13 cellular contexts compared by ENCODE assay signal in the genomic region with DNA sequence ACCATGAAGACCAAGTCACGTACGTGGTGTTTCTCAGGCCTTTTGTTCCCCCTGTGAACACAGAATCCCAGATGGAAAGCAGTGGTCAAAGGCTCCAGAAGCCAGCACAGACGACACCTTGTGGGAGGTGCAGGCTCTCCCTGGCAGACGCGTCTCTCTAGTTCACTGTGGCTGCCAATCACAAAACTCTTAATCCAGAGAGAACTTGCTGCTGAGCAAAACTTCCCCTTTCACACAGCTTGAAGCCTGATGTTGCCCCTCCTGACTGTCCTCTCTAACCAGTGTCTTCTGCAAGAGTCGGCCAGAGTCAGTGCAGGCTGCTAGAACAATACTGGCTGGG.
A peak's percentile ranks its signal among the peaks of the same experiment; 100 is the strongest.
DNase-seq lines count a peak whose midpoint lies in the region; ATAC-seq and TF ChIP-seq lines count a peak whose summit lies in the region.
"Had no signal": no experiment of that assay in that cellular context is flagged by ENCODE, and none has a peak within 500 bp of the region (broad histone marks: within the 10 kb centered on the region; RNA-seq: fewer than 3 reads in every experiment).

No MANE protein-coding gene starts in this region.

- intact Hi-C loops in activated T-helper 2 cell treated with anti-CD3 and anti-CD28 coated beads, Interferon-gamma antibody, Interleukin-2, Interleukin-4, amounts not matched to agents 10 μg/mL and 5 μg/mL and 100 μg/mL, durations not matched to agents 14 hours and 24 hours and 36 hours (cut with micrococcal nuclease): no loop called here

- H3K36me3 ChIP-seq in osteoblast (ENCODE audit: insufficient read depth, low read length): no peaks in the 10 kb centered on the region
- H3K36me3 ChIP-seq: sigmoid colon, tibial artery had no signal

- peaks cover 4% of the 10 kb centered on the region for H3K4me1 Mint-ChIP-seq in activated T-helper 2 cell treated with anti-CD3 and anti-CD28 coated beads, Interferon-gamma antibody, Interleukin-2, Interleukin-4, amounts not matched to agents 10 μg/mL and 5 μg/mL and 100 μg/mL, durations not matched to agents 14 hours and 24 hours and 36 hours (ENCODE audit: low read depth)

- no peak overlapping the region for H3K27ac Mint-ChIP-seq in activated T-helper 2 cell treated with anti-CD3 and anti-CD28 coated beads, Interferon-gamma antibody, Interleukin-2, Interleukin-4, amounts not matched to agents 10 μg/mL and 5 μg/mL and 100 μg/mL, durations not matched to agents 14 hours and 24 hours and 36 hours

- no peaks in the 10 kb centered on the region for H4K20me1 ChIP-seq in osteoblast (ENCODE audit: insufficient read depth, low read length)

- H3K4me2 ChIP-seq in osteoblast (ENCODE audit: insufficient read depth, low read length): no peak overlapping the region

- peaks cover 7% of the 10 kb centered on the region for H3K27me3 Mint-ChIP-seq in activated T-helper 2 cell treated with anti-CD3 and anti-CD28 coated beads, Interferon-gamma antibody, Interleukin-2, Interleukin-4, amounts not matched to agents 10 μg/mL and 5 μg/mL and 100 μg/mL, durations not matched to agents 14 hours and 24 hours and 36 hours (ENCODE audit: low read depth)

- H3K79me2 ChIP-seq in osteoblast (ENCODE audit: insufficient read depth, low read length): no peaks in the 10 kb centered on the region

- DNase-seq in NCI-H2227 (lab: John Stamatoyannopoulos, UW; ENCODE audit: unreplicated experiment): peak; percentile 1
- no peak for DNase-seq in NCI-H2227 treated with DMSO at 0.1 percent for 48 hours (lab: John Stamatoyannopoulos, UW)
- DNase-seq in NCI-H69 (lab: John Stamatoyannopoulos, UW): peak; percentile 70
- DNase-seq in cerebellum (ENCODE audit: low spot score): peak; percentile 8
- peak; percentile 73 for DNase-seq in osteoblast (ENCODE audit: insufficient read length, low spot score, missing footprints)
- DNase-seq in activated T-helper 2 cell treated with anti-CD3 and anti-CD28 coated beads, Interferon-gamma antibody, Interleukin-2, Interleukin-4, amounts not matched to agents 10 μg/mL and 5 μg/mL and 100 μg/mL, durations not matched to agents 14 hours and 24 hours and 36 hours (ENCODE audit: low spot score): no peak
- no peak for DNase-seq in NCI-H446 (lab: John Stamatoyannopoulos, UW)
- DNase-seq: ACHN, hypothalamus, NCI-H1048, sigmoid colon, tibial artery had no signal

- peaks cover 28% of the 10 kb centered on the region for H3K27me3 ChIP-seq in osteoblast (ENCODE audit: insufficient read depth, low read length)

- H3K27ac ChIP-seq in osteoblast (ENCODE audit: low read depth, low read length): no peak overlapping the region
- H3K27ac ChIP-seq: sigmoid colon, tibial artery had no signal

- no peak overlapping the region for H3K4me3 Mint-ChIP-seq in activated T-helper 2 cell treated with anti-CD3 and anti-CD28 coated beads, Interferon-gamma antibody, Interleukin-2, Interleukin-4, amounts not matched to agents 10 μg/mL and 5 μg/mL and 100 μg/mL, durations not matched to agents 14 hours and 24 hours and 36 hours (ENCODE audit: low read depth)

- H3K9me3 Mint-ChIP-seq in activated T-helper 2 cell treated with anti-CD3 and anti-CD28 coated beads, Interferon-gamma antibody, Interleukin-2, Interleukin-4, amounts not matched to agents 10 μg/mL and 5 μg/mL and 100 μg/mL, durations not matched to agents 14 hours and 24 hours and 36 hours: no peaks in the 10 kb centered on the region

- H3K36me3 Mint-ChIP-seq in activated T-helper 2 cell treated with anti-CD3 and anti-CD28 coated beads, Interferon-gamma antibody, Interleukin-2, Interleukin-4, amounts not matched to agents 10 μg/mL and 5 μg/mL and 100 μg/mL, durations not matched to agents 14 hours and 24 hours and 36 hours (ENCODE audit: low read depth): no peaks in the 10 kb centered on the region

- no peaks in the 10 kb centered on the region for H3K9me3 ChIP-seq in osteoblast (ENCODE audit: low read depth, low read length)
- H3K9me3 ChIP-seq: sigmoid colon, tibial artery had no signal

- TF ChIP-seq CTCF in osteoblast (IDR thresholded peaks at IDR 0.05; ENCODE audit: extremely low read depth, low read depth, low read length): no peak

- H3K4me1 ChIP-seq in osteoblast (ENCODE audit: insufficient read depth, low read length): no peaks in the 10 kb centered on the region
- H3K4me1 ChIP-seq: sigmoid colon, tibial artery had no signal

- no peak overlapping the region for H3K4me3 ChIP-seq in osteoblast (ENCODE audit: insufficient read depth, low read length)
- H3K4me3 ChIP-seq: sigmoid colon, tibial artery had no signal

- ATAC-seq in HG02852 (IDR thresholded peaks at IDR 0.05; ENCODE audit: unreplicated experiment): no peak

- H2AFZ ChIP-seq in osteoblast (ENCODE audit: low read length): no peak overlapping the region

Comparison
In these comparisons a context has a peak if more than half of its experiments do, and no peak if none do; other contexts are left out.
1. DNase-seq: peak in NCI-H2227 (single experiment), NCI-H69 (single experiment), cerebellum (single experiment) and osteoblast (single experiment); none in NCI-H2227 treated with DMSO at 0.1 percent for 48 hours (single experiment), activated T-helper 2 cell treated with anti-CD3 and anti-CD28 coated beads, Interferon-gamma antibody, Interleukin-2, Interleukin-4, amounts not matched to agents 10 μg/mL and 5 μg/mL and 100 μg/mL, durations not matched to agents 14 hours and 24 hours and 36 hours (single experiment) and NCI-H446 (0 of 2).